Comparison of ENCODE assay signal across 29 cellular contexts in the genomic region with DNA sequence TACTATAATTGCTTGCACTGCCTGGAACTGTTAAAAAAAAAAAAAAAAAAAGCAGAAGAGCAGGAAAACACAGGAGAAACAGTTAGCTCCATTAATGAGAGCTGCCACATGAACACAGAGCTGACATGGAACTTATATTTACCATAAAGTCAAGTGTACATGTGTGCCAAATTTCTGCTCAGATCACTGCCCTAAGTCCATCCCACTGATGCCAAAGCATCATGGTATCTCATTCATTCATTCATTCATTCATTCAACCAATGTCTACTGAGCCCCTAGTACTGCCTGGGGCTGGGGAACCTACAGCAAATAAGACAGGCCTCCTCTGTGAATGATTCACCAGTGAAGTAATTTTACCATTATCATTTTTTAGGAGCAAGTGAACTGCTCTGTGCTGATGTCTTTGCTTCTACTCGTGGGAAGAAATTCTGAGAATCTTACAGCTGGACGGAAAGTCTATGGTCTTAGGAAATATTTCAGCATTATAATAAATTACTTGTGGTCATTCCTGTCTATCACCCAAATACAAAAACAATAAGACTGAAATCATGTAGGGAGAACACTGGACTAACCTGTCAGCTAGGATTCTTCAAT.
"Had no signal": no experiment of that assay in that cellular context is flagged by ENCODE, and none has a peak within 500 bp of the region (broad histone marks: within the 10 kb centered on the region; RNA-seq: fewer than 3 reads in every experiment).

No MANE protein-coding gene starts in this region.

- H3K4me2 ChIP-seq: smooth muscle cell had no signal

- H3K4me1 ChIP-seq: colonic mucosa had no signal

- ATAC-seq: gastroesophageal sphincter; left lobe of liver; mucosa of descending colon; natural killer cell treated with Interleukin-12 subunit alpha and Interleukin-12 subunit beta and Interleukin-15 and Interleukin-18, amount 100 ng/mL, for 72 hours; stimulated activated memory B cell treated with anti-CD40 and anti-IgM and Interleukin-4, amounts not matched to agents 10 μg/mL and 1 μg/mL and 100 μg/mL, for 72 hours; stimulated activated naive CD8-positive, alpha-beta T cell treated with anti-CD3 and anti-CD28 coated beads, Interleukin-15, amount 100 ng/mL, for 72 hours; T-helper 17 cell had no signal

- H3K4me3 ChIP-seq: colonic mucosa, dorsolateral prefrontal cortex, gastroesophageal sphincter, lung, mucosa of descending colon, smooth muscle cell, suprapubic skin, tibial artery had no signal

- H3K27me3 ChIP-seq: colonic mucosa, gastroesophageal sphincter, suprapubic skin, tibial artery had no signal

- H3K27ac ChIP-seq: colonic mucosa, gastroesophageal sphincter, suprapubic skin, tibial artery had no signal

- H3K36me3 ChIP-seq: colonic mucosa, gastroesophageal sphincter, suprapubic skin, tibial artery had no signal

- DNase-seq: activated CD4-positive, alpha-beta memory T cell treated with anti-CD3 and anti-CD28 coated beads, Interleukin-2, amount 10 ng/mL, durations not matched to agents 7 days and 5 days; activated CD4-positive, alpha-beta T cell treated with anti-CD3 and anti-CD28 coated beads, Interleukin-2, amount 10 ng/mL, durations not matched to agents 7 days and 5 days; activated CD4-positive, CD25-positive, alpha-beta regulatory T cell treated with anti-CD3 and anti-CD28 coated beads, Interleukin-2, amount 50 U/mL, for 72 hours; activated CD8-positive, alpha-beta memory T cell treated with anti-CD3 and anti-CD28 coated beads, Interleukin-2, amount 50 U/mL, for 48 hours; activated gamma-delta T cell; activated naive CD4-positive, alpha-beta T cell treated with anti-CD3 and anti-CD28 coated beads, Interleukin-2, amount 50 U/mL, for 16 hours; activated T-cell treated with anti-CD3 and anti-CD28 coated beads, Interleukin-2, amount 50 U/mL, for 24 hours; amniotic stem cell; colonic mucosa; dorsolateral prefrontal cortex; effector memory CD4-positive, alpha-beta T cell; hypothalamus; immature natural killer cell; kidney glomerular epithelial cell; mucosa of descending colon; stimulated activated CD4-positive, alpha-beta T cell treated with anti-CD3 and anti-CD28 coated beads, Interleukin-1b, Interleukin-23, amount 100 ng/mL, for 48 hours; stimulated activated CD4-positive, alpha-beta T cell treated with anti-CD3 and anti-CD28 coated beads, Interleukin-4, amount 100 ng/mL, for 4 hours; stimulated activated CD8-positive, alpha-beta memory T cell treated with anti-CD3 and anti-CD28 coated beads, Interleukin-4, amount 100 ng/mL, for 48 hours; stimulated activated naive CD8-positive, alpha-beta T cell treated with anti-CD3 and anti-CD28 coated beads, Interleukin-15, amount 100 ng/mL, for 72 hours; T-helper 17 cell; T1000; tibial artery had no signal

- H3K9me3 ChIP-seq: colonic mucosa, gastroesophageal sphincter, mucosa of descending colon, suprapubic skin, tibial artery had no signal
